7 cellular contexts compared by ENCODE assay signal in the genomic region with DNA sequence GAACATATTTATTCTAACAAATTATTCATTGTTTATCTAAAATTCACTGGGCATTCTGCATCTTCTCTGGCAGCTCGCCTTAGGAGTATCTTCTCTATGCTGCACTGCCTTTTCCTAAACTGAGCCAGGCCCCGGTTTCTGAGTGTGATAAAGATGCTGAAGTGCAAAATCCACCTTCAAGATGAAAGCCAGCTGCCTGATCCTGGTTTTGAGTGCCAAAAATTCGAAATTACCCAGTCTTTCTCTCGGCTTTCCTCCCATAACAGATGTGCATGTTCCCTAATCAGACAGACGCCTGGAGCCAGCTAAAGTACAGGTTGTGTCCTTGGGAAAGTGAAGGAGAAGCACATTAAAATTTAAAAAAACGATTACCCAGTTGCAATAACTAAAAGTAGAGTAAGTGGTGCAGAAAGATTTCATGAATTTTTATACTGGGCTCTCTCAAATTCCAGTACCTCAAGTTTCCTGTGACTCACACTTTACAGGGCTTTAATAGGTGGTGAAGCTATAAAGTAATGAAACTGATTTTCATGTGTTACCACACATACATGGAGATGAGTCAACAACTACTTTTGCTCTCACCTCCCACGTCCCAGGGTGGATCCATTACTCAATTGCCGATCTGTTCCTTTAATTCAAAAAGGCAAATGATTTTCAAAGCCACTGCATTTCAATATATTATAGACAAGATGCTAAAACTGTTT.
DNase-seq lines count a peak whose midpoint lies in the region; ATAC-seq and TF ChIP-seq lines count a peak whose summit lies in the region.

No MANE protein-coding gene starts in this region.

- CTCF ChIA-PET in activated B cell treated with CpG ODN at 0.5 μM for 24 hours (lab: Charles Lee), result interaction anchor here (1.3 kb wide), 1 partner anchor 9 kb away, joined by 4 read pairs; no protein-coding TSS in a partner anchor

- H3K4me1 Mint-ChIP-seq in activated B cell treated with CpG ODN at 0.5 μM for 24 hours, result peaks cover 4% of the 10 kb centered on the region

- TF ChIP-seq CTCF in activated B cell treated with CpG ODN at 0.5 μM for 24 hours (IDR thresholded peaks at IDR 0.05) (no peak), fibroblast of mammary gland (conservative IDR thresholded peaks at IDR 0.05; ENCODE audit: control insufficient read depth, insufficient read depth, low read depth, low read length) (no peak)

- no peaks in the 10 kb centered on the region for H3K36me3 Mint-ChIP-seq in activated B cell treated with CpG ODN at 0.5 μM for 24 hours (ENCODE audit: low read depth)

- DNase-seq in activated B cell treated with CpG ODN at 0.5 μM for 24 hours (no peak), fibroblast of mammary gland (ENCODE audit: low read depth) (peak; percentile 95), DMS114 treated with DMSO at 0.1 percent for 48 hours (lab: John Stamatoyannopoulos, UW; ENCODE audit: unreplicated experiment) (no peak), DMS53 treated with DMSO at 0.1 percent for 48 hours (lab: John Stamatoyannopoulos, UW; ENCODE audit: unreplicated experiment) (no peak)
- DNase-seq in stimulated activated CD4-positive, alpha-beta T cell treated with anti-CD3 and anti-CD28 coated beads, Interleukin-4, amount 100 ng/mL, for 48 hours (ENCODE audit: low read depth in 2 of 2), result peak; percentile 22 to 64

- no peak overlapping the region for H3K27ac Mint-ChIP-seq in activated B cell treated with CpG ODN at 0.5 μM for 24 hours

- peak overlapping the region; percentile 22 for H3K4me3 ChIP-seq in fibroblast of mammary gland (ENCODE audit: control insufficient read depth, low read depth, low read length)

- POLR2A ChIA-PET in activated B cell treated with CpG ODN at 0.5 μM for 24 hours (lab: Charles Lee), result no interaction called here

- peaks cover 5% of the 10 kb centered on the region for H3K27me3 Mint-ChIP-seq in activated B cell treated with CpG ODN at 0.5 μM for 24 hours

- H3K9me3 Mint-ChIP-seq in activated B cell treated with CpG ODN at 0.5 μM for 24 hours, result no peaks in the 10 kb centered on the region

- intact Hi-C loops in activated B cell treated with CpG ODN at 0.5 μM for 24 hours (cut with micrococcal nuclease), result no loop called here

- H3K4me3 Mint-ChIP-seq in activated B cell treated with CpG ODN at 0.5 μM for 24 hours, result no peak overlapping the region

- ATAC-seq in GM18867 (IDR thresholded peaks at IDR 0.05; ENCODE audit: unreplicated experiment), result peak; percentile 87
- peak; percentile 86 for ATAC-seq in HG03066 (IDR thresholded peaks at IDR 0.05; ENCODE audit: low read depth, unreplicated experiment)
- ATAC-seq in activated B cell treated with CpG ODN at 0.5 μM for 24 hours (ENCODE audit: low read depth), result peak; percentile 52

Comparison
In these comparisons a context has a peak if more than half of its experiments do, and no peak if none do; other contexts are left out.
1. DNase-seq: peak in fibroblast of mammary gland (single experiment) and stimulated activated CD4-positive, alpha-beta T cell treated with anti-CD3 and anti-CD28 coated beads, Interleukin-4, amount 100 ng/mL, for 48 hours (2 of 2); none in activated B cell treated with CpG ODN at 0.5 μM for 24 hours (single experiment), DMS114 treated with DMSO at 0.1 percent for 48 hours (single experiment) and DMS53 treated with DMSO at 0.1 percent for 48 hours (single experiment).
2. Peak in every context shown above with its lines, with median percentiles within 50 percentile points of each other: ATAC-seq.